In the genomic region with DNA sequence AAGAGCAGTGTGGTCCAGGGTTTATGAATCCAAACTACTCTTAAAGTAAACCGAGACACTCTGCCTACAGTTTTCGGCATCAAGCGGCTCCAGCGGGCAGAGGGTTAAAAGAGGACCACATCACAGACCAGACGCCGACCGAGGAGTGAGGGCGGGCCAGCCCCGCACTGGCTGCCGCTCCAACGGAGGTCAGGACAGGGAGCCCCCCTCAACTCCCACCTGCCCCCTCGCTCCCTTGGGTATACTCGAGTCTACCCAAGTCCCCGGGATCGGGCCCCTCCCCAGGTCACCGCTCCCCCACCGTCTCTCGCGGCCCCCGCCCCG, we compare ENCODE assay signal across 8 cellular contexts. TPM values are rescaled to one million over a fixed set of nuclear protein-coding genes. Genes with fewer than 3 reads are reported as not detected.
DNase-seq lines count a peak whose midpoint lies in the region; ATAC-seq, FAIRE-seq and TF ChIP-seq lines count a peak whose summit lies in the region.

No MANE protein-coding gene starts in this region.

- H3K36me3 ChIP-seq in pancreas: no peaks in the 10 kb centered on the region

- H3K4me1 Mint-ChIP-seq in activated CD4-positive, alpha-beta memory T cell treated with anti-CD3 and anti-CD28 coated beads for 36 hours (ENCODE audit: low read depth): peaks cover 30% of the 10 kb centered on the region

- peak overlapping the region; percentile 63 to 79 (median 70) for H3K4me3 ChIP-seq in pancreas

- ATAC-seq in HG02610 (IDR thresholded peaks at IDR 0.05; ENCODE audit: unreplicated experiment) (peak; percentile 13), pancreas (peak; percentile 46 to 73 (median 58))

- WGBS in pancreas, 2 donors: 0% methylated on average over 11 to 21 of the region's 21 CpGs

- TF ChIP-seq CTCF in pancreas (IDR thresholded peaks at IDR 0.05) (no peak), GM13977 (IDR thresholded peaks at IDR 0.05; ENCODE audit: extremely low read depth, insufficient read depth, missing control alignments) (no peak)

- no peaks in the 10 kb centered on the region for H3K27me3 ChIP-seq in pancreas

- no peaks in the 10 kb centered on the region for H3K9me3 Mint-ChIP-seq in activated CD4-positive, alpha-beta memory T cell treated with anti-CD3 and anti-CD28 coated beads for 36 hours

- peak; percentile 63 for DNase-seq in activated CD4-positive, alpha-beta T cell treated with anti-CD3 and anti-CD28 coated beads for 48 hours
- no peak for DNase-seq in activated CD4-positive, alpha-beta T cell treated with anti-CD3 and anti-CD28 coated beads, Interleukin-2, amount 50 U/mL, for 1 hour
- peak; percentile 57 for DNase-seq in NCI-H2196 treated with DMSO at 0.1 percent for 48 hours (lab: John Stamatoyannopoulos, UW; ENCODE audit: unreplicated experiment)
- no peak for DNase-seq in activated CD4-positive, alpha-beta memory T cell treated with anti-CD3 and anti-CD28 coated beads for 36 hours
- peak; percentile 67 for DNase-seq in glomerular visceral epithelial cell (ENCODE audit: extremely low spot score)
- DNase-seq in pancreas: no peak
- DNase-seq in GM13977 (ENCODE audit: low spot score): no peak

- peaks cover 0 to 11% (median 4%) of the 10 kb centered on the region in 3 donors for H3K4me1 ChIP-seq in pancreas

- H3K27ac ChIP-seq in pancreas: peak overlapping the region; percentile 78 to 94 (median 91)

- POLR2A ChIA-PET in activated CD4-positive, alpha-beta memory T cell treated with anti-CD3 and anti-CD28 coated beads for 36 hours (lab: Charles Lee): interaction anchor here (1.4 kb wide), 1 partner anchor 10 kb away, joined by 3 read pairs; a partner anchor contains a TSS

- CTCF ChIA-PET in activated CD4-positive, alpha-beta memory T cell treated with anti-CD3 and anti-CD28 coated beads for 36 hours (lab: Charles Lee): no interaction called here

- H3K36me3 Mint-ChIP-seq in activated CD4-positive, alpha-beta memory T cell treated with anti-CD3 and anti-CD28 coated beads for 36 hours: peaks cover 11% of the 10 kb centered on the region

- no peaks in the 10 kb centered on the region for H3K9me3 ChIP-seq in pancreas

- in situ Hi-C loops in GM13977 (cut with MboI; ENCODE audit: low pct_unique_long_range_greater_than_20kb, low sequenced_read_pairs, unreplicated experiment): no loop called here

- intact Hi-C loops in activated CD4-positive, alpha-beta memory T cell treated with anti-CD3 and anti-CD28 coated beads for 36 hours (cut with micrococcal nuclease): loop anchor here (1.0 to 5.0 kb wide), 7 partner anchors 30 to 314 kb away; a partner anchor contains a TSS
- intact Hi-C loops in pancreas (cut with DNase I): no loop called here

- no peaks in the 10 kb centered on the region for H3K27me3 Mint-ChIP-seq in activated CD4-positive, alpha-beta memory T cell treated with anti-CD3 and anti-CD28 coated beads for 36 hours

- H3K4me3 Mint-ChIP-seq in activated CD4-positive, alpha-beta memory T cell treated with anti-CD3 and anti-CD28 coated beads for 36 hours: peak overlapping the region; percentile 84

- no peak for FAIRE-seq in pancreas (lab: Jason Lieb, UNC)

- peak overlapping the region; percentile 85 for H3K27ac Mint-ChIP-seq in activated CD4-positive, alpha-beta memory T cell treated with anti-CD3 and anti-CD28 coated beads for 36 hours

RNA-seq across cellular contexts. Expression of a gene that starts 0.3 kb away (rescaled TPM):
- total RNA-seq in activated CD4-positive, alpha-beta memory T cell treated with anti-CD3 and anti-CD28 coated beads for 36 hours: 10 to 100 TPM; 31.1 to 32.3 TPM
- 10 to 100 TPM; 15.9 to 27.0 (median 20.3) TPM for total RNA-seq in pancreas
- polyA plus RNA-seq in pancreas: 10 to 100 TPM; 11.9 to 12.8 TPM

RNA-seq across cellular contexts. Expression of a gene that starts 10.9 kb away (rescaled TPM):
- total RNA-seq in activated CD4-positive, alpha-beta memory T cell treated with anti-CD3 and anti-CD28 coated beads for 36 hours: not detected
- not detected for total RNA-seq in pancreas
- not detected for polyA plus RNA-seq in pancreas

RNA-seq across cellular contexts. Expression of a gene that starts 50.1 kb away (rescaled TPM):
- 10 to 100 TPM; 42.3 to 50.0 TPM for total RNA-seq in activated CD4-positive, alpha-beta memory T cell treated with anti-CD3 and anti-CD28 coated beads for 36 hours
- 10 to 100 TPM; 15.2 to 25.5 (median 20.6) TPM for total RNA-seq in pancreas
- 10 to 100 TPM; 20.5 to 23.1 TPM for polyA plus RNA-seq in pancreas

Comparison
In these comparisons a context has a peak if more than half of its experiments do, and no peak if none do; other contexts are left out.
1. DNase-seq: peak in activated CD4-positive, alpha-beta T cell treated with anti-CD3 and anti-CD28 coated beads for 48 hours (single experiment), NCI-H2196 treated with DMSO at 0.1 percent for 48 hours (single experiment) and glomerular visceral epithelial cell (single experiment); none in activated CD4-positive, alpha-beta T cell treated with anti-CD3 and anti-CD28 coated beads, Interleukin-2, amount 50 U/mL, for 1 hour (single experiment), activated CD4-positive, alpha-beta memory T cell treated with anti-CD3 and anti-CD28 coated beads for 36 hours (single experiment), pancreas (0 of 6) and GM13977 (single experiment).